9 cellular contexts compared by ENCODE assay signal in genomic region chr7:27160147-27160545, GRCh38. TPM values are rescaled to one million over a fixed set of nuclear protein-coding genes. Genes with fewer than 3 reads are reported as not detected.
DNase-seq lines count a peak whose midpoint lies in the region; ATAC-seq and TF ChIP-seq lines count a peak whose summit lies in the region.
"Had no signal": no experiment of that assay in that cellular context is flagged by ENCODE, and none has a peak within 500 bp of the region (broad histone marks: within the 10 kb centered on the region; RNA-seq: fewer than 3 reads in every experiment).

No MANE protein-coding gene starts in this region.

- peak overlapping the region; percentile 73 for H3K4me3 Mint-ChIP-seq in CD4-positive, alpha-beta T cell
- peak overlapping the region; percentile 53 to 84 for H3K4me3 Mint-ChIP-seq in effector memory CD8-positive, alpha-beta T cell
- H3K4me3 Mint-ChIP-seq in neural crest cell, result peak overlapping the region; percentile 77

- peaks cover 8% of the 10 kb centered on the region for H3K4me1 ChIP-seq in Loucy (ENCODE audit: insufficient read depth, low read length, poor library complexity, severe bottlenecking)

- ATAC-seq in CD4-positive, alpha-beta T cell (ENCODE audit: poor library complexity), result peak; percentile 33
- ATAC-seq in effector memory CD8-positive, alpha-beta T cell (replicated peaks), result no peak
- ATAC-seq in GM19328 (IDR thresholded peaks at IDR 0.05; ENCODE audit: unreplicated experiment), result no peak
- no peak for ATAC-seq in GM21360 (IDR thresholded peaks at IDR 0.05; ENCODE audit: unreplicated experiment)

- POLR2A ChIA-PET in CD4-positive, alpha-beta T cell (lab: Charles Lee), result no interaction called here

- H3K4me3 ChIP-seq in Loucy (ENCODE audit: low read length, poor library complexity, severe bottlenecking), result peak overlapping the region; percentile 94

- H2AFZ ChIP-seq in Loucy (ENCODE audit: low read length), result no peak overlapping the region

- no peak overlapping the region for H3K27ac Mint-ChIP-seq in CD4-positive, alpha-beta T cell
- H3K27ac Mint-ChIP-seq in effector memory CD8-positive, alpha-beta T cell, result no peak overlapping the region
- no peak overlapping the region for H3K27ac Mint-ChIP-seq in neural crest cell (ENCODE audit: unreplicated experiment)

- CTCF ChIA-PET in CD4-positive, alpha-beta T cell (lab: Charles Lee), result interaction anchor here (1.0 to 3.7 kb wide), 21 partner anchors 8 to 1068 kb away, joined by 3 to 51 read pairs (median 6); partner anchors contain the start of gene HOXA3

- H3F3A ChIP-seq in Loucy (ENCODE audit: low read depth), result peaks cover 12% of the 10 kb centered on the region; the same call in 1 of the 2 replicates

- no peak overlapping the region for H3K27ac ChIP-seq in CD4-positive, alpha-beta T cell (ENCODE audit: low read depth, low read length)

- H3K9ac ChIP-seq in Loucy (ENCODE audit: low read depth, low read length, poor library complexity, severe bottlenecking), result peak overlapping the region; percentile 99

- H3K36me3 Mint-ChIP-seq in CD4-positive, alpha-beta T cell (ENCODE audit: low read depth), result no peaks in the 10 kb centered on the region
- peaks cover 39% of the 10 kb centered on the region for H3K36me3 Mint-ChIP-seq in effector memory CD8-positive, alpha-beta T cell (ENCODE audit: insufficient read depth)
- peaks cover 7% of the 10 kb centered on the region for H3K36me3 Mint-ChIP-seq in neural crest cell (ENCODE audit: low read depth)

- TF ChIP-seq CTCF in CD4-positive, alpha-beta T cell (IDR thresholded peaks at IDR 0.05), result no peak
- TF ChIP-seq CTCF in Loucy (conservative IDR thresholded peaks at IDR 0.05; ENCODE audit: low read length) (no peak), neural crest cell (conservative IDR thresholded peaks at IDR 0.05) (no peak)

- H3K9me3 Mint-ChIP-seq in CD4-positive, alpha-beta T cell, result no peaks in the 10 kb centered on the region
- H3K9me3 Mint-ChIP-seq in effector memory CD8-positive, alpha-beta T cell, result no peaks in the 10 kb centered on the region
- no peaks in the 10 kb centered on the region for H3K9me3 Mint-ChIP-seq in neural crest cell

- no peaks in the 10 kb centered on the region for H3K9me3 ChIP-seq in CD4-positive, alpha-beta T cell (ENCODE audit: control insufficient read depth, low read length)
- H3K9me3 ChIP-seq in Loucy (ENCODE audit: insufficient read depth, low read depth, low read length), result no peaks in the 10 kb centered on the region

- no peaks in the 10 kb centered on the region for H3K9me2 ChIP-seq in Loucy (replicated peaks; ENCODE audit: low read depth, low read length)

- peaks cover 94% of the 10 kb centered on the region for H3K27me3 ChIP-seq in CD4-positive, alpha-beta T cell (ENCODE audit: control insufficient read depth, insufficient read depth, low read length)
- H3K27me3 ChIP-seq in Loucy (ENCODE audit: insufficient read depth, low read length, poor library complexity, severe bottlenecking), result peaks cover 34% of the 10 kb centered on the region

- H3K4me2 ChIP-seq in Loucy (ENCODE audit: low read depth, low read length, poor library complexity, severe bottlenecking), result peak overlapping the region; percentile 91

- intact Hi-C loops in CD4-positive, alpha-beta T cell (cut with DNase I, micrococcal nuclease), result loop anchor here (1.0 to 10.0 kb wide), 8 partner anchors 307 to 1308 kb away; partner anchors contain the start of gene SNX10 (in 1 of the 2)

- DNase-seq in CD4-positive, alpha-beta T cell, result peak in 1 of 10 experiments; percentile 39
- no peak for DNase-seq in effector memory CD8-positive, alpha-beta T cell
- DNase-seq in neural crest cell (ENCODE audit: low read depth, low spot score) (no peak), COR-L47 (lab: John Stamatoyannopoulos, UW) (no peak), GM19238 (ENCODE audit: insufficient read length, low spot score) (no peak)

- H3K36me3 ChIP-seq in Loucy (ENCODE audit: insufficient read depth, low read length), result peaks cover 28% of the 10 kb centered on the region

- H3K79me2 ChIP-seq in Loucy (ENCODE audit: insufficient read depth, low read length), result peaks cover 98% of the 10 kb centered on the region

- H3K4me1 Mint-ChIP-seq in CD4-positive, alpha-beta T cell (ENCODE audit: low read depth), result peaks cover 48% of the 10 kb centered on the region
- H3K4me1 Mint-ChIP-seq in effector memory CD8-positive, alpha-beta T cell (ENCODE audit: low read depth in 2 of 2), result peaks cover 18 to 27% of the 10 kb centered on the region in 2 donors
- H3K4me1 Mint-ChIP-seq in neural crest cell, result peaks cover 19% of the 10 kb centered on the region

- H3K27me3 Mint-ChIP-seq in CD4-positive, alpha-beta T cell, result peaks cover 94% of the 10 kb centered on the region
- H3K27me3 Mint-ChIP-seq in effector memory CD8-positive, alpha-beta T cell, result peaks cover 68 to 95% of the 10 kb centered on the region in 2 donors
- H3K27me3 Mint-ChIP-seq in neural crest cell (ENCODE audit: low read depth), result peaks cover 95% of the 10 kb centered on the region

- peaks cover 34% of the 10 kb centered on the region for H4K20me1 ChIP-seq in Loucy (ENCODE audit: insufficient read depth, low read length, poor library complexity, severe bottlenecking)

RNA-seq across cellular contexts. Expression of gene HOXA7, which starts 3.7 kb away (rescaled TPM):
- not detected for total RNA-seq in CD4-positive, alpha-beta T cell
- 7.1 and 8.8 TPM in 2 replicates for total RNA-seq in neural crest cell
- total RNA-seq: osteocyte had no signal

RNA-seq across cellular contexts. Expression of gene HOXA9, which starts 5.2 kb away (rescaled TPM):
- total RNA-seq in CD4-positive, alpha-beta T cell, result not detected
- total RNA-seq in neural crest cell, result 9.0 and 10.0 TPM in 2 replicates
- total RNA-seq: osteocyte had no signal

RNA-seq across cellular contexts. Expression of gene HOXA3, which starts 7.8 kb away (rescaled TPM):
- not detected for total RNA-seq in CD4-positive, alpha-beta T cell
- 10.6 and 11.3 TPM in 2 replicates for total RNA-seq in neural crest cell
- total RNA-seq: osteocyte had no signal

RNA-seq across cellular contexts. Expression of gene HOXA6, which starts 12.6 kb away (rescaled TPM):
- not detected for total RNA-seq in CD4-positive, alpha-beta T cell
- 1.6 and 2.0 TPM in 2 replicates for total RNA-seq in neural crest cell
- total RNA-seq: osteocyte had no signal

RNA-seq across cellular contexts. Expression of gene HOXA10, which starts 14.0 kb away (rescaled TPM):
- total RNA-seq in CD4-positive, alpha-beta T cell, result not detected
- 0.35 TPM in 1 of 2 replicates, not detected in the other for total RNA-seq in neural crest cell
- total RNA-seq: osteocyte had no signal

Comparison
In these comparisons a context has a peak if more than half of its experiments do, and no peak if none do; other contexts are left out.
1. RNA of gene HOXA3, which starts 7.8 kb away (total RNA-seq): 10.6 to 11.3 TPM in neural crest cell; not detected in CD4-positive, alpha-beta T cell; every median in the first group is over 10 times any median in the second.
2. Peak in every context shown above with its lines, with median percentiles within 50 percentile points of each other: H3K4me3 Mint-ChIP-seq.